In genomic region chr5:196350-196749, GRCh38 we compare ENCODE assay signal across 18 cellular contexts. TPM values are rescaled to one million over a fixed set of nuclear protein-coding genes. Genes with fewer than 3 reads are reported as not detected.
DNase-seq lines count a peak whose midpoint lies in the region; ATAC-seq and TF ChIP-seq lines count a peak whose summit lies in the region.
"Had no signal": no experiment of that assay in that cellular context is flagged by ENCODE, and none has a peak within 500 bp of the region (broad histone marks: within the 10 kb centered on the region; RNA-seq: fewer than 3 reads in every experiment).

No MANE protein-coding gene starts in this region.

- peak overlapping the region; percentile 95 to 100 (median 99) for H3K27ac ChIP-seq in gastrocnemius medialis

- CTCF ChIA-PET in GM10248 (lab: Yijun Ruan, JAX) = no interaction called here

- no peak for TF ChIP-seq POLR2A in gastrocnemius medialis (IDR thresholded peaks at IDR 0.05)

- H3K27ac Mint-ChIP-seq in stimulated activated naive CD8-positive, alpha-beta T cell treated with anti-CD3 and anti-CD28 coated beads, Interleukin-15, amount 100 ng/mL, for 72 hours = no peak overlapping the region

- H3K4me1 Mint-ChIP-seq in stimulated activated naive CD8-positive, alpha-beta T cell treated with anti-CD3 and anti-CD28 coated beads, Interleukin-15, amount 100 ng/mL, for 72 hours = peaks cover 7% of the 10 kb centered on the region

- peak; percentile 68 for ATAC-seq in stimulated activated naive CD8-positive, alpha-beta T cell treated with anti-CD3 and anti-CD28 coated beads, Interleukin-15, amount 100 ng/mL, for 72 hours
- no peak for ATAC-seq in stimulated activated naive CD8-positive, alpha-beta T cell treated with anti-CD3 and anti-CD28 coated beads, Interleukin-15, Interleukin-2, amounts not matched to agents 100 U/mL and 50 U/mL, for 24 hours
- ATAC-seq in gastrocnemius medialis (no peak), GM21515 (IDR thresholded peaks at IDR 0.05; ENCODE audit: unreplicated experiment) (no peak)

- in situ Hi-C loops in gastrocnemius medialis (cut with MboI; ENCODE audit: low sequenced_read_pairs in 4 of 4) = no loop called here

- no peaks in the 10 kb centered on the region for H3K9me3 ChIP-seq in gastrocnemius medialis
- H3K9me3 ChIP-seq: HAP-1, SK-N-SH had no signal

- H3K27me3 ChIP-seq in gastrocnemius medialis = no peaks in the 10 kb centered on the region

- POLR2A ChIA-PET in GM10248 (lab: Yijun Ruan, JAX) = no interaction called here

- intact Hi-C loops in gastrocnemius medialis (cut with DNase I; ENCODE audit: low total_unique reads) = no loop called here

- DNase-seq in stimulated activated naive CD8-positive, alpha-beta T cell treated with anti-CD3 and anti-CD28 coated beads, Interleukin-15, amount 100 ng/mL, for 72 hours = no peak
- no peak for DNase-seq in stimulated activated naive CD8-positive, alpha-beta T cell treated with anti-CD3 and anti-CD28 coated beads, Interleukin-15, Interleukin-2, amounts not matched to agents 100 U/mL and 50 U/mL, for 24 hours
- DNase-seq in epithelial cell of esophagus (ENCODE audit: low read depth) (peak; percentile 8), gastrocnemius medialis (no peak), GM10248 (ENCODE audit: extremely low spot score) (no peak), DMS114 treated with DMSO at 0.1 percent for 48 hours (lab: John Stamatoyannopoulos, UW; ENCODE audit: unreplicated experiment) (no peak)
- DNase-seq: ACHN, AML-193, DND-41, NCI-H1105 treated with DMSO at 0.1 percent for 48 hours, NCI-H1694, NCI-H2081 treated with DMSO at 0.1 percent for 48 hours, NCI-H446 treated with DMSO at 0.1 percent for 48 hours, SHP77 treated with DMSO at 0.1 percent for 48 hours, SK-N-SH had no signal

- H3K4me3 Mint-ChIP-seq in stimulated activated naive CD8-positive, alpha-beta T cell treated with anti-CD3 and anti-CD28 coated beads, Interleukin-15, amount 100 ng/mL, for 72 hours = no peak overlapping the region

- TF ChIP-seq CTCF in epithelial cell of esophagus (IDR thresholded peaks at IDR 0.05; ENCODE audit: insufficient read depth, low read depth, low read length, missing control alignments) (no peak), gastrocnemius medialis (IDR thresholded peaks at IDR 0.05 in 4 of 5, conservative IDR thresholded peaks at IDR 0.05 in 1 of 5) (no peak), GM10248 (IDR thresholded peaks at IDR 0.05; ENCODE audit: control extremely low read depth, extremely low read depth, low read depth, missing control alignments) (no peak)

- peaks cover 52 to 69% of the 10 kb centered on the region in 2 donors for H3K4me1 ChIP-seq in gastrocnemius medialis
- H3K4me1 ChIP-seq: HAP-1 had no signal

- H3K4me3 ChIP-seq in epithelial cell of esophagus (ENCODE audit: low read length) (no peak overlapping the region), gastrocnemius medialis (no peak overlapping the region)
- H3K4me3 ChIP-seq: HAP-1 had no signal

- no peaks in the 10 kb centered on the region for H3K27me3 Mint-ChIP-seq in stimulated activated naive CD8-positive, alpha-beta T cell treated with anti-CD3 and anti-CD28 coated beads, Interleukin-15, amount 100 ng/mL, for 72 hours

- no peaks in the 10 kb centered on the region for H3K36me3 ChIP-seq in gastrocnemius medialis
- H3K36me3 ChIP-seq: HAP-1 had no signal

- H3K9me3 Mint-ChIP-seq in stimulated activated naive CD8-positive, alpha-beta T cell treated with anti-CD3 and anti-CD28 coated beads, Interleukin-15, amount 100 ng/mL, for 72 hours = no peaks in the 10 kb centered on the region

RNA-seq across cellular contexts. Expression of gene LRRC14B, which starts 5.1 kb away (rescaled TPM):
- total RNA-seq in gastrocnemius medialis = 10 to 100 TPM; 11.6 to 39.0 (median 27.2) TPM
- total RNA-seq: G401 had no signal

RNA-seq across cellular contexts. Expression of gene CCDC127, which starts 21.6 kb away (rescaled TPM):
- total RNA-seq in gastrocnemius medialis = 10 to 100 TPM in 1 of 4 donors, 1 to 10 TPM in 3; 5.7 to 11.1 (median 7.8) TPM

RNA-seq across cellular contexts. Expression of gene SDHA, which starts 21.8 kb away (rescaled TPM):
- 100 to 1,000 TPM; 146 to 277 (median 207) TPM for total RNA-seq in gastrocnemius medialis
